ENCODE assay signal across 23 cellular contexts in the genomic region with DNA sequence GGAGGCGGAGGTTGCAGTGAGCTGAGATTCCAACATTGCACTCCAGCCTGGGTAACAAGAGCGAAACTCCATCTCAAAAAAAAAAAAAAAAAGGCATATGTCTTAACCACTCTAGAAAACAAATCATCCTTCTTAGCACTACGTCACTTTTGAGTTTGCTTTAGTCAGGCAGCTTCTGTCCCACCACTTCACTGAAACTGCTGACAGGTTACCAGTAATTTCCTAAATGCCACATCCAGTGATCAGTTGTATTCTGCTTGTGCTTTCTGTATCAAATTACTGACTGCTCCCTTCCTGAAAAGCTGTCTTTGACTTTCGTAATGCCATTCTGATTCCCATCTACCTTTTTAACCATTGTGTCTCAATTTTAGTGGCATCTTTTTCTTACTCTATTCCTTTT. TPM values are rescaled to one million over a fixed set of nuclear protein-coding genes. Genes with fewer than 3 reads are reported as not detected.
DNase-seq lines count a peak whose midpoint lies in the region; ATAC-seq, FAIRE-seq and TF ChIP-seq lines count a peak whose summit lies in the region.
"Had no signal": no experiment of that assay in that cellular context is flagged by ENCODE, and none has a peak within 500 bp of the region (broad histone marks: within the 10 kb centered on the region; RNA-seq: fewer than 3 reads in every experiment).

No MANE protein-coding gene starts in this region.

- no peaks in the 10 kb centered on the region for H3K79me2 ChIP-seq in parathyroid adenoma

- no peaks in the 10 kb centered on the region for H3K27me3 ChIP-seq in SJSA1 (replicated peaks)
- H3K27me3 ChIP-seq in parathyroid adenoma (ENCODE audit: control insufficient read depth, insufficient read depth, low read length): no peaks in the 10 kb centered on the region
- H3K27me3 ChIP-seq: BLaER1, pancreas, tibial artery had no signal

- H2AFZ ChIP-seq in parathyroid adenoma: no peak overlapping the region

- no peak for TF ChIP-seq EP300 in A549 (IDR thresholded peaks at IDR 0.05)

- FAIRE-seq in A549 (lab: Jason Lieb, UNC): no peak
- FAIRE-seq: pancreas had no signal

- H3K4me1 ChIP-seq in A549 (peaks cover 14% of the 10 kb centered on the region), SJSA1 (replicated peaks) (no peaks in the 10 kb centered on the region), parathyroid adenoma (no peaks in the 10 kb centered on the region)
- H3K4me1 ChIP-seq: BLaER1, pancreas had no signal

- H3K36me3 ChIP-seq in SJSA1 (peaks cover 69% of the 10 kb centered on the region), parathyroid adenoma (ENCODE audit: control insufficient read depth, insufficient read depth, low read length) (no peaks in the 10 kb centered on the region)

- 96% methylated on average over 4 of the region's 4 CpGs for WGBS in A549 (ENCODE audit: missing lambda C conversion rate)

- no peak overlapping the region for H3K4me2 ChIP-seq in A549
- H3K4me2 ChIP-seq in parathyroid adenoma (ENCODE audit: low read length): peak overlapping the region; percentile 23
- H3K4me2 ChIP-seq: BLaER1 had no signal

- DNase-seq in activated CD4-positive, alpha-beta T cell treated with anti-CD3 and anti-CD28 coated beads for 48 hours: peak; percentile 30
- DNase-seq in activated CD4-positive, alpha-beta T cell treated with anti-CD3 and anti-CD28 coated beads for 1 hour: no peak
- DNase-seq in A549 (ENCODE audit: low read depth in 1 of 2, low spot score in 1 of 2): no peak
- no peak for DNase-seq in SJSA1 (ENCODE audit: low read depth in 1 of 2, low spot score in 2 of 2)
- DNase-seq in putamen (ENCODE audit: low spot score): no peak
- DNase-seq: activated CD4-positive, alpha-beta T cell treated with anti-CD3 and anti-CD28 coated beads for 4 hours; anterior cingulate cortex; COR-L47; DMS79 treated with DMSO at 0.1 percent for 48 hours; left cardiac atrium; naive thymus-derived CD8-positive, alpha-beta T cell; NCI-H1048; NCI-H1930; NCI-H82; pancreas; stimulated activated CD4-positive, alpha-beta T cell treated with anti-CD3 and anti-CD28 coated beads, Interleukin-2, amount 100 ng/mL, for 24 hours; stimulated activated naive CD4-positive, alpha-beta T cell; tibial artery had no signal

- H3K9me3 ChIP-seq in A549 (no peaks in the 10 kb centered on the region), SJSA1 (replicated peaks) (no peaks in the 10 kb centered on the region), parathyroid adenoma (ENCODE audit: control insufficient read depth, low read length) (no peaks in the 10 kb centered on the region)
- H3K9me3 ChIP-seq: BLaER1, pancreas, tibial artery had no signal

- ATAC-seq in A549 (no peak), GM18519 (IDR thresholded peaks at IDR 0.05; ENCODE audit: low FRiP score, unreplicated experiment) (no peak), GM19397 (IDR thresholded peaks at IDR 0.05; ENCODE audit: unreplicated experiment) (no peak)
- ATAC-seq: naive thymus-derived CD8-positive, alpha-beta T cell; Right ventricle myocardium inferior had no signal

- no peak overlapping the region for H3K9ac ChIP-seq in parathyroid adenoma
- H3K9ac ChIP-seq: BLaER1 had no signal

- TF ChIP-seq CTCF in A549 (IDR thresholded peaks at IDR 0.05): no peak
- no peak for TF ChIP-seq CTCF in parathyroid adenoma (IDR thresholded peaks at IDR 0.05)

- POLR2A ChIA-PET in A549 (lab: Yijun Ruan, JAX): no interaction called here

- CTCF ChIA-PET in A549 (lab: Yijun Ruan, JAX): interaction anchor here (1.5 kb wide), 1 partner anchor 9 kb away, joined by 4 read pairs; no protein-coding TSS in a partner anchor

- H3K27ac ChIP-seq in A549: peak overlapping the region; percentile 6 to 80; a peak in 5 of 6 replicates
- H3K27ac ChIP-seq in SJSA1: 0 out of 2 replicates have a peak overlapping the region, but pooled peaks have one; percentile 15
- peak overlapping the region; percentile 32 for H3K27ac ChIP-seq in parathyroid adenoma
- H3K27ac ChIP-seq: BLaER1, pancreas, tibial artery had no signal

- no peak overlapping the region for H3K4me3 ChIP-seq in A549
- no peak overlapping the region for H3K4me3 ChIP-seq in SJSA1
- H3K4me3 ChIP-seq in parathyroid adenoma (ENCODE audit: low read depth, low read length): no peak overlapping the region
- H3K4me3 ChIP-seq: BLaER1, pancreas, tibial artery had no signal

- no peak for TF ChIP-seq RAD21 in A549 (conservative IDR thresholded peaks at IDR 0.05 in 1 of 2, IDR thresholded peaks at IDR 0.05 in 1 of 2)

- no peak for TF ChIP-seq POLR2A in A549 (IDR thresholded peaks at IDR 0.05; ENCODE audit: low read length)

TF ChIP-seq in A549, 52 proteins besides CTCF, POLR2A, EP300 and RAD21:
- TF ChIP-seq TP53 (CRISPR knock-in tag; IDR thresholded peaks at IDR 0.05) (no peak), E2F6 (IDR thresholded peaks at IDR 0.05; ENCODE audit: borderline replicate concordance, low read depth) (no peak), ESRRA (IDR thresholded peaks at IDR 0.05; ENCODE audit: borderline replicate concordance, low read length) (no peak), EHMT2 (IDR thresholded peaks at IDR 0.05; ENCODE audit: low read depth) (no peak), CEBPB (IDR thresholded peaks at IDR 0.05) (no peak), KDM5A (IDR thresholded peaks at IDR 0.05) (no peak), HOXB5 (CRISPR knock-in tag; IDR thresholded peaks at IDR 0.05) (no peak), CHD2 (IDR thresholded peaks at IDR 0.05; ENCODE audit: low read length, partially characterized antibody) (no peak), JUN (IDR thresholded peaks at IDR 0.05) (no peak), RFX5 (IDR thresholded peaks at IDR 0.05) (no peak), HOXB13 (CRISPR knock-in tag; IDR thresholded peaks at IDR 0.05; ENCODE audit: low read depth) (no peak)
- TF ChIP-seq, protein P1, sequence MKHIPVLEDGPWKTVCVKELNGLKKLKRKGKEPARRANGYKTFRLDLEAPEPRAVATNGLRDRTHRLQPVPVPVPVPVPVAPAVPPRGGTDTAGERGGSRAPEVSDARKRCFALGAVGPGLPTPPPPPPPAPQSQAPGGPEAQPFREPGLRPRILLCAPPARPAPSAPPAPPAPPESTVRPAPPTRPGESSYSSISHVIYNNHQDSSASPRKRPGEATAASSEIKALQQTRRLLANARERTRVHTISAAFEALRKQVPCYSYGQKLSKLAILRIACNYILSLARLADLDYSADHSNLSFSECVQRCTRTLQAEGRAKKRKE (CRISPR knock-in tag; IDR thresholded peaks at IDR 0.05; ENCODE audit: low read depth): no peak
- TF ChIP-seq, protein P2, sequence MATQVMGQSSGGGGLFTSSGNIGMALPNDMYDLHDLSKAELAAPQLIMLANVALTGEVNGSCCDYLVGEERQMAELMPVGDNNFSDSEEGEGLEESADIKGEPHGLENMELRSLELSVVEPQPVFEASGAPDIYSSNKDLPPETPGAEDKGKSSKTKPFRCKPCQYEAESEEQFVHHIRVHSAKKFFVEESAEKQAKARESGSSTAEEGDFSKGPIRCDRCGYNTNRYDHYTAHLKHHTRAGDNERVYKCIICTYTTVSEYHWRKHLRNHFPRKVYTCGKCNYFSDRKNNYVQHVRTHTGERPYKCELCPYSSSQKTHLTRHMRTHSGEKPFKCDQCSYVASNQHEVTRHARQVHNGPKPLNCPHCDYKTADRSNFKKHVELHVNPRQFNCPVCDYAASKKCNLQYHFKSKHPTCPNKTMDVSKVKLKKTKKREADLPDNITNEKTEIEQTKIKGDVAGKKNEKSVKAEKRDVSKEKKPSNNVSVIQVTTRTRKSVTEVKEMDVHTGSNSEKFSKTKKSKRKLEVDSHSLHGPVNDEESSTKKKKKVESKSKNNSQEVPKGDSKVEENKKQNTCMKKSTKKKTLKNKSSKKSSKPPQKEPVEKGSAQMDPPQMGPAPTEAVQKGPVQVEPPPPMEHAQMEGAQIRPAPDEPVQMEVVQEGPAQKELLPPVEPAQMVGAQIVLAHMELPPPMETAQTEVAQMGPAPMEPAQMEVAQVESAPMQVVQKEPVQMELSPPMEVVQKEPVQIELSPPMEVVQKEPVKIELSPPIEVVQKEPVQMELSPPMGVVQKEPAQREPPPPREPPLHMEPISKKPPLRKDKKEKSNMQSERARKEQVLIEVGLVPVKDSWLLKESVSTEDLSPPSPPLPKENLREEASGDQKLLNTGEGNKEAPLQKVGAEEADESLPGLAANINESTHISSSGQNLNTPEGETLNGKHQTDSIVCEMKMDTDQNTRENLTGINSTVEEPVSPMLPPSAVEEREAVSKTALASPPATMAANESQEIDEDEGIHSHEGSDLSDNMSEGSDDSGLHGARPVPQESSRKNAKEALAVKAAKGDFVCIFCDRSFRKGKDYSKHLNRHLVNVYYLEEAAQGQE (IDR thresholded peaks at IDR 0.05): no peak
- TF ChIP-seq, protein P3, sequence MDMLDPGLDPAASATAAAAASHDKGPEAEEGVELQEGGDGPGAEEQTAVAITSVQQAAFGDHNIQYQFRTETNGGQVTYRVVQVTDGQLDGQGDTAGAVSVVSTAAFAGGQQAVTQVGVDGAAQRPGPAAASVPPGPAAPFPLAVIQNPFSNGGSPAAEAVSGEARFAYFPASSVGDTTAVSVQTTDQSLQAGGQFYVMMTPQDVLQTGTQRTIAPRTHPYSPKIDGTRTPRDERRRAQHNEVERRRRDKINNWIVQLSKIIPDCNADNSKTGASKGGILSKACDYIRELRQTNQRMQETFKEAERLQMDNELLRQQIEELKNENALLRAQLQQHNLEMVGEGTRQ (IDR thresholded peaks at IDR 0.05): no peak

RNA-seq across cellular contexts. Expression of gene RCOR3, which starts 21.7 kb away (rescaled TPM):
- polyA plus RNA-seq in A549 (2011; rRNA removed): 33.7 and 40.7 TPM in 2 replicates
- polyA plus RNA-seq in A549 (2012; cell fraction: cytosol; rRNA removed): 11.7 and 11.8 TPM in 2 replicates
- 29.3 and 29.5 TPM in 2 replicates for polyA plus RNA-seq in A549 (2012; cell fraction: nucleus; rRNA removed)
- 16.1 to 19.0 TPM (median 16.3 TPM) in 3 replicates for polyA plus RNA-seq in A549 (2017; fragmentation: RNase III; extraction: RNeasy Plus Mini Kit Qiagen cat#74134 plus additional on column Dnase treatment)
- 35.1 and 42.3 TPM in 2 replicates for polyA minus RNA-seq in A549 (2011; rRNA and poly(A)+ RNA removed)
- 13.3 and 17.5 TPM in 2 replicates for total RNA-seq in SJSA1 (2014; rRNA removed; shearing (Covaris generic))

RNA-seq across cellular contexts. Expression of gene TRAF5, which starts 45.7 kb away (rescaled TPM):
- 14.6 and 16.0 TPM in 2 replicates for polyA plus RNA-seq in A549 (2011; rRNA removed)
- polyA plus RNA-seq in A549 (2012; cell fraction: cytosol; rRNA removed): 5.4 and 6.3 TPM in 2 replicates
- 10.1 and 15.6 TPM in 2 replicates for polyA plus RNA-seq in A549 (2012; cell fraction: nucleus; rRNA removed)
- 8.2 to 9.5 TPM (median 8.6 TPM) in 3 replicates for polyA plus RNA-seq in A549 (2017; fragmentation: RNase III; extraction: RNeasy Plus Mini Kit Qiagen cat#74134 plus additional on column Dnase treatment)
- 9.6 and 12.8 TPM in 2 replicates for polyA minus RNA-seq in A549 (2011; rRNA and poly(A)+ RNA removed)
- total RNA-seq in SJSA1 (2014; rRNA removed; shearing (Covaris generic)): 11.8 and 14.4 TPM in 2 replicates
